18 cellular contexts compared by ENCODE assay signal in the genomic region with DNA sequence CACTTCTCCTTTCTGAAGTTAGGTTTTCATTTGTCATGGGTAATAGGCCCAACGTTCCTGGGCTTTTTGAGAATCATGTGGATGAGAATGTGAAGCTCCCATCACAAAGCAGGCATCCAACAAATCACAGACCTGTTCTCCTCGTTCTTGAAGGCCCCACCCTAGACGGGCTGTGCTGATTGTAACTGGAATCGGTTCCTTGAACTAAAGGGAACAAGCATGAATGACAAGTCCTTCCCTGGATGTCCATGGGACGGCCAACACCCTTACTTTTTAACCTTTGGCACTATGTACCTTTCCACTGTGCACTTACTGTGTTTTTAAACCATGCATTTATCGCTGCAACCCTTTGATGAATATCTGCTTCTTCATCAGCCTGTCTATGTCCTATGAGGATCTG.
"Had no signal": no experiment of that assay in that cellular context is flagged by ENCODE, and none has a peak within 500 bp of the region (broad histone marks: within the 10 kb centered on the region; RNA-seq: fewer than 3 reads in every experiment).

No MANE protein-coding gene starts in this region.

- FAIRE-seq: kidney had no signal

- H3K4me3 ChIP-seq: left ventricle myocardium inferior, lung, ovary, right atrium auricular region, right lobe of liver, spleen, suprapubic skin, thoracic aorta, tibial artery, vagina had no signal

- H3K9me3 ChIP-seq: left ventricle myocardium inferior, ovary, right atrium auricular region, right lobe of liver, spleen, suprapubic skin, thoracic aorta, tibial artery, vagina had no signal

- H3K4me1 ChIP-seq: spleen, vagina had no signal

- ATAC-seq: naive thymus-derived CD4-positive, alpha-beta T cell; natural killer cell treated with Interleukin-12 subunit alpha and Interleukin-12 subunit beta and Interleukin-15 and Interleukin-18, amount 100 ng/mL, for 72 hours; right lobe of liver; stimulated activated effector memory CD8-positive, alpha-beta T cell treated with anti-CD3 and anti-CD28 coated beads, Interleukin-12 subunit alpha, Interleukin-12 subunit beta, amount 100 ng/mL, for 72 hours had no signal

- H3K27ac ChIP-seq: left ventricle myocardium inferior, ovary, right atrium auricular region, right lobe of liver, spleen, suprapubic skin, thoracic aorta, tibial artery, vagina had no signal

- H3K36me3 ChIP-seq: left ventricle myocardium inferior, ovary, right atrium auricular region, right lobe of liver, spleen, suprapubic skin, thoracic aorta, tibial artery, vagina had no signal

- H3K27me3 ChIP-seq: ovary, right atrium auricular region, right lobe of liver, spleen, suprapubic skin, vagina had no signal

- DNase-seq: hippocampal formation; kidney; left ventricle myocardium inferior; mesendoderm; naive thymus-derived CD4-positive, alpha-beta T cell; ovary; right lobe of liver; spleen; stimulated activated CD4-positive, alpha-beta T cell treated with anti-CD3 and anti-CD28 coated beads, Interleukin-4, amount 100 ng/mL, for 24 hours; stimulated activated naive CD4-positive, alpha-beta T cell; tibial artery had no signal
